In genomic region chr22:43882122-43882767, GRCh38 we compare ENCODE assay signal across 9 cellular contexts. TPM values are rescaled to one million over a fixed set of nuclear protein-coding genes. Genes with fewer than 3 reads are reported as not detected.
A peak's percentile ranks its signal among the peaks of the same experiment; 100 is the strongest.
DNase-seq lines count a peak whose midpoint lies in the region; ATAC-seq and TF ChIP-seq lines count a peak whose summit lies in the region.
"Had no signal": no experiment of that assay in that cellular context is flagged by ENCODE, and none has a peak within 500 bp of the region (broad histone marks: within the 10 kb centered on the region; RNA-seq: fewer than 3 reads in every experiment).

No MANE protein-coding gene starts in this region.

- H2BK12ac ChIP-seq in neuronal stem cell (ENCODE audit: low read length): no peak overlapping the region

- peaks cover 0 to 6% of the 10 kb centered on the region in 2 donors for H3K4me1 ChIP-seq in neuronal stem cell (ENCODE audit: control insufficient read depth in 2 of 2, insufficient read depth in 1 of 2, low read depth in 1 of 2, low read length in 2 of 2)

- H3K9me3 ChIP-seq in WERI-Rb-1 (ENCODE audit: severe bottlenecking) (no peaks in the 10 kb centered on the region), neuronal stem cell (replicated peaks in 1 of 2; ENCODE audit: control insufficient read depth in 2 of 2, insufficient read depth in 1 of 2, low read depth in 1 of 2, low read length in 2 of 2) (no peaks in the 10 kb centered on the region)
- H3K9me3 ChIP-seq: BLaER1 treated with 17β-estradiol and CSF1 and Interleukin-3, amounts not matched to agents 10 nM and 100 nM had no signal

- H3K23ac ChIP-seq in neuronal stem cell (ENCODE audit: low read depth, low read length, poor library complexity): no peak overlapping the region

- no peak overlapping the region for H3K4me3 ChIP-seq in WERI-Rb-1 (ENCODE audit: low read depth, low read length)
- no peak overlapping the region for H3K4me3 ChIP-seq in neuronal stem cell (ENCODE audit: low read length in 2 of 2)
- H3K4me3 ChIP-seq: BLaER1 treated with 17β-estradiol and CSF1 and Interleukin-3, amounts not matched to agents 10 nM and 100 nM; GM12878 had no signal

- WGBS in neuronal stem cell (ENCODE audit: extremely low coverage in 2 of 2, insufficient read length in 2 of 2, insufficient replicate concordance in 1 of 2), 2 donors: no CpG with 5 or more reads among the region's 9 CpGs

- H2BK15ac ChIP-seq in neuronal stem cell (ENCODE audit: low read length): no peak overlapping the region

- no peak overlapping the region for H3K9ac ChIP-seq in neuronal stem cell (ENCODE audit: low read depth, low read length, poor library complexity)
- H3K9ac ChIP-seq: BLaER1 treated with 17β-estradiol and CSF1 and Interleukin-3, amounts not matched to agents 10 nM and 100 nM had no signal

- TF ChIP-seq CTCF in WERI-Rb-1 (IDR thresholded peaks at IDR 0.05; ENCODE audit: low read depth, low read length): no peak

- no peak overlapping the region for H4K8ac ChIP-seq in neuronal stem cell (ENCODE audit: low read depth, low read length)

- no peak overlapping the region for H3K4me2 ChIP-seq in neuronal stem cell (ENCODE audit: insufficient read depth, low read length, poor library complexity, severe bottlenecking)
- H3K4me2 ChIP-seq: BLaER1 treated with 17β-estradiol and CSF1 and Interleukin-3, amounts not matched to agents 10 nM and 100 nM had no signal

- POLR2A ChIA-PET in HEK293T (lab: Yijun Ruan, JAX): interaction anchor here (1.2 kb wide), 2 partner anchors 20 to 43 kb away, joined by 3 to 6 read pairs; partner anchors contain the start of gene SULT4A1

- H2AFZ ChIP-seq in neuronal stem cell (ENCODE audit: low read length): no peak overlapping the region

- no peaks in the 10 kb centered on the region for H3K36me3 ChIP-seq in WERI-Rb-1
- H3K36me3 ChIP-seq in neuronal stem cell (replicated peaks in 1 of 2; ENCODE audit: control insufficient read depth in 2 of 2, insufficient read depth in 2 of 2, low read length in 2 of 2): no peaks in the 10 kb centered on the region
- H3K36me3 ChIP-seq: BLaER1 treated with 17β-estradiol and CSF1 and Interleukin-3, amounts not matched to agents 10 nM and 100 nM had no signal

- no peaks in the 10 kb centered on the region for H3K27me3 ChIP-seq in WERI-Rb-1 (ENCODE audit: insufficient read depth, low read depth, severe bottlenecking)
- peaks cover 0 to 21% (median 0%) of the 10 kb centered on the region in 3 experiments for H3K27me3 ChIP-seq in neuronal stem cell (ENCODE audit: control insufficient read depth in 3 of 3, insufficient read depth in 3 of 3, low read depth in 1 of 3, low read length in 3 of 3)
- H3K27me3 ChIP-seq: BLaER1 treated with 17β-estradiol and CSF1 and Interleukin-3, amounts not matched to agents 10 nM and 100 nM had no signal

- no peak for ATAC-seq in HG03159 (IDR thresholded peaks at IDR 0.05; ENCODE audit: unreplicated experiment)

- no peak overlapping the region for H2BK120ac ChIP-seq in neuronal stem cell (ENCODE audit: low read depth, low read length)

- no peak overlapping the region for H4K91ac ChIP-seq in neuronal stem cell (ENCODE audit: low read depth, low read length, poor library complexity)

- no peak overlapping the region for H3K14ac ChIP-seq in neuronal stem cell (ENCODE audit: low read length)

- H2AK5ac ChIP-seq in neuronal stem cell (ENCODE audit: low read depth, low read length): peak overlapping the region; percentile 49

- H3K18ac ChIP-seq in neuronal stem cell (ENCODE audit: low read length): no peak overlapping the region

- no peak overlapping the region for H3K4ac ChIP-seq in neuronal stem cell (ENCODE audit: low read length)

- peak; percentile 48 for DNase-seq in activated effector memory CD4-positive, alpha-beta T cell treated with anti-CD3 and anti-CD28 coated beads, Interleukin-2, amount 50 U/mL, for 16 hours
- DNase-seq in activated effector memory CD4-positive, alpha-beta T cell treated with Interleukin-2 at 50 U/mL for 16 hours: no peak
- DNase-seq in WERI-Rb-1 (peak; percentile 4), neuronal stem cell (ENCODE audit: low spot score) (no peak), NCI-H2227 (lab: John Stamatoyannopoulos, UW; ENCODE audit: unreplicated experiment) (no peak), HEK293T (ENCODE audit: extremely low spot score) (no peak)

- CTCF ChIA-PET in HEK293T (lab: Yijun Ruan, JAX): interaction anchor here (0.6 to 2.0 kb wide), 19 partner anchors 11 to 741 kb away, joined by 3 to 22 read pairs (median 4); no protein-coding TSS in a partner anchor

- H2BK5ac ChIP-seq in neuronal stem cell (ENCODE audit: low read length): peak overlapping the region; percentile 48

- H3K27ac ChIP-seq in WERI-Rb-1 (no peak overlapping the region), neuronal stem cell (replicated peaks; ENCODE audit: low read length) (no peak overlapping the region)
- H3K27ac ChIP-seq: BLaER1 treated with 17β-estradiol and CSF1 and Interleukin-3, amounts not matched to agents 10 nM and 100 nM had no signal

- peaks cover 5% of the 10 kb centered on the region for H3K79me1 ChIP-seq in neuronal stem cell (ENCODE audit: low read depth, low read length)

TF ChIP-seq in HEK293T, 16 proteins besides CTCF, POLR2A, EP300 and RAD21:
- TF ChIP-seq HDGF (IDR thresholded peaks at IDR 0.05; ENCODE audit: borderline replicate concordance) (no peak), TARDBP (IDR thresholded peaks at IDR 0.05) (no peak), ELF4 (IDR thresholded peaks at IDR 0.05) (no peak), BHLHE40 (IDR thresholded peaks at IDR 0.05; ENCODE audit: borderline replicate concordance) (no peak), L3MBTL2 (conservative IDR thresholded peaks at IDR 0.05) (no peak), FOXA1 (IDR thresholded peaks at IDR 0.05) (no peak), ARNT (IDR thresholded peaks at IDR 0.05) (no peak), ZNF384 (IDR thresholded peaks at IDR 0.05) (no peak), NFRKB (IDR thresholded peaks at IDR 0.05) (no peak), PKNOX1 (IDR thresholded peaks at IDR 0.05) (no peak), FOXK2 (IDR thresholded peaks at IDR 0.05) (no peak)
TF ChIP-seq in HEK293T: peak in this region for 0.

RNA-seq across cellular contexts. Expression of gene PNPLA5, which starts 9.6 kb away (rescaled TPM):
- polyA plus RNA-seq in neuronal stem cell (2013, experiment 1 of 2): not detected
- polyA plus RNA-seq in neuronal stem cell (2013, experiment 2 of 2): not detected
- polyA plus RNA-seq: GM12878 had no signal

RNA-seq across cellular contexts. Expression of gene SULT4A1, which starts 19.9 kb away (rescaled TPM):
- 7.1 TPM for polyA plus RNA-seq in neuronal stem cell (2013, experiment 1 of 2)
- 7.0 TPM for polyA plus RNA-seq in neuronal stem cell (2013, experiment 2 of 2)
- polyA plus RNA-seq: GM12878 had no signal

RNA-seq across cellular contexts. Expression of gene PNPLA3, which starts 41.4 kb away (rescaled TPM):
- 11.0 TPM for polyA plus RNA-seq in neuronal stem cell (2013, experiment 1 of 2)
- polyA plus RNA-seq in neuronal stem cell (2013, experiment 2 of 2): 11.6 TPM

Comparison
In these comparisons a context has a peak if more than half of its experiments do, and no peak if none do; other contexts are left out.
1. DNase-seq: peak in activated effector memory CD4-positive, alpha-beta T cell treated with anti-CD3 and anti-CD28 coated beads, Interleukin-2, amount 50 U/mL, for 16 hours (single experiment) and WERI-Rb-1 (single experiment); none in activated effector memory CD4-positive, alpha-beta T cell treated with Interleukin-2 at 50 U/mL for 16 hours (single experiment), neuronal stem cell (single experiment), NCI-H2227 (single experiment) and HEK293T (single experiment).